37 cellular contexts compared by ENCODE assay signal in the genomic region with DNA sequence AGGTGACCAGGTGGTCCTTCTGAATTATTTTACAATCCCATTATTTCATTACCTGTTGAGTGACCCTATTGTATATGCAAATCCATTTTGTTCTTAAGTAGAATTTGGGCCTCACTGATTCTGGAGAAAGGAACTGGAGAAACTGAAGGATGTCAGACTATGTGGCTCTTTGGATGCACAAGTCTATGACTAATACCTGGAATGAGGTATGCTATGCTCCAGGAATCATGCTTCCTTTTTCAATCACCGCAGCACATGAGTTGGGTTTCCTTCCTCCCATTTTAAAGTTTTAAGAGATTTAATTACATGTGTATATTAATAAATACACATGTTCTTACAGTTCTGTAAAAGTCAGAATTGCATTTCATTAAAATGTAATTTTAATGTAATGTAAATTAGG.
DNase-seq lines count a peak whose midpoint lies in the region; ATAC-seq, FAIRE-seq and TF ChIP-seq lines count a peak whose summit lies in the region.
"Had no signal": no experiment of that assay in that cellular context is flagged by ENCODE, and none has a peak within 500 bp of the region (broad histone marks: within the 10 kb centered on the region; RNA-seq: fewer than 3 reads in every experiment).

No MANE protein-coding gene starts in this region.

- H3K27ac ChIP-seq in HepG2 (ENCODE audit: extremely low read length, insufficient read depth, low read length) = no peak overlapping the region
- H3K27ac ChIP-seq in right lobe of liver = no peak overlapping the region
- H3K27ac ChIP-seq: C4-2B, colonic mucosa, epithelial cell of prostate, neutrophil, Peyer's patch, SJSA1, stomach, uterus, WERI-Rb-1 had no signal

- H3K4me1 Mint-ChIP-seq in stimulated activated effector memory CD8-positive, alpha-beta T cell treated with anti-CD3 and anti-CD28 coated beads, Interleukin-12 subunit alpha, Interleukin-12 subunit beta, amount 100 ng/mL, for 72 hours = no peaks in the 10 kb centered on the region
- H3K4me1 Mint-ChIP-seq in WTC11 = no peaks in the 10 kb centered on the region
- H3K4me1 Mint-ChIP-seq: H9, mesothelial cell of epicardium, naive B cell had no signal

- in situ Hi-C loops in HepG2 (cut with HindIII; ENCODE audit: extremely low pct_ligation_motif_present, low pct_unique_long_range_greater_than_20kb) = no loop called here

- H3K4me3 ChIP-seq in HepG2 (replicated peaks in 1 of 3; ENCODE audit: insufficient read depth in 1 of 3, low read depth in 2 of 3, low read length in 3 of 3) (no peak overlapping the region), right lobe of liver (no peak overlapping the region)
- H3K4me3 ChIP-seq: colonic mucosa, MG63, Peyer's patch, SJSA1, stomach, uterus had no signal

- no peaks in the 10 kb centered on the region for H3K36me3 ChIP-seq in HepG2 (replicated peaks in 1 of 2; ENCODE audit: control insufficient read depth in 1 of 2, insufficient read depth in 2 of 2, low read length in 2 of 2)
- no peaks in the 10 kb centered on the region for H3K36me3 ChIP-seq in right lobe of liver
- H3K36me3 ChIP-seq: colonic mucosa, MG63, neutrophil, Peyer's patch, SJSA1, stomach, uterus, WERI-Rb-1 had no signal

- no peak overlapping the region for H2AFZ ChIP-seq in HepG2 (ENCODE audit: low read length)

- ATAC-seq in HepG2 (no peak), right lobe of liver (no peak), HG03342 (IDR thresholded peaks at IDR 0.05; ENCODE audit: unreplicated experiment) (peak; percentile 85), WTC11 (no peak)
- no peak for ATAC-seq in stimulated activated effector memory CD8-positive, alpha-beta T cell treated with anti-CD3 and anti-CD28 coated beads, Interleukin-12 subunit alpha, Interleukin-12 subunit beta, amount 100 ng/mL, for 72 hours
- ATAC-seq: sciatic nerve had no signal

- WGBS in HepG2 (ENCODE audit: low lambda C conversion rate) = 0% methylated on average over 1 of the region's 1 CpG
- 64% methylated on average over 1 of the region's 1 CpG for WGBS in right lobe of liver (ENCODE audit: insufficient coverage, low coverage, low lambda C conversion rate, missing lambda C conversion rate)

- no peak overlapping the region for H3K4me2 ChIP-seq in HepG2 (ENCODE audit: low read depth, low read length)

- H3K9ac ChIP-seq in HepG2 (ENCODE audit: insufficient read depth, low read depth, low read length) = no peak overlapping the region

- H4K20me1 ChIP-seq in HepG2 (ENCODE audit: insufficient read depth, low read length) = no peaks in the 10 kb centered on the region

- CTCF ChIA-PET in HepG2 (lab: Yijun Ruan, JAX; ENCODE audit: low intra/inter-chr PET ratio, low total read pairs) = no interaction called here
- CTCF ChIA-PET in WTC11 (lab: Charles Lee) = no interaction called here

- no peaks in the 10 kb centered on the region for H3K36me3 Mint-ChIP-seq in stimulated activated effector memory CD8-positive, alpha-beta T cell treated with anti-CD3 and anti-CD28 coated beads, Interleukin-12 subunit alpha, Interleukin-12 subunit beta, amount 100 ng/mL, for 72 hours
- H3K36me3 Mint-ChIP-seq in WTC11 = peaks cover 6% of the 10 kb centered on the region; the same call in 1 of the 2 replicates
- H3K36me3 Mint-ChIP-seq: activated naive CD8-positive, alpha-beta T cell; mesothelial cell of epicardium; naive B cell had no signal

- H3K27ac Mint-ChIP-seq in stimulated activated effector memory CD8-positive, alpha-beta T cell treated with anti-CD3 and anti-CD28 coated beads, Interleukin-12 subunit alpha, Interleukin-12 subunit beta, amount 100 ng/mL, for 72 hours = no peak overlapping the region
- no peak overlapping the region for H3K27ac Mint-ChIP-seq in WTC11
- H3K27ac Mint-ChIP-seq: activated naive CD8-positive, alpha-beta T cell; H9; mesothelial cell of epicardium; naive B cell; progenitor cell of endocrine pancreas had no signal

- TF ChIP-seq RAD21 in HepG2 (CRISPR knock-in tag; IDR thresholded peaks at IDR 0.05) = no peak

- no peak overlapping the region for H3K4me3 Mint-ChIP-seq in stimulated activated effector memory CD8-positive, alpha-beta T cell treated with anti-CD3 and anti-CD28 coated beads, Interleukin-12 subunit alpha, Interleukin-12 subunit beta, amount 100 ng/mL, for 72 hours
- H3K4me3 Mint-ChIP-seq in WTC11 = no peak overlapping the region
- H3K4me3 Mint-ChIP-seq: activated naive CD8-positive, alpha-beta T cell; H9; mesothelial cell of epicardium; naive B cell had no signal

- peaks cover 6% of the 10 kb centered on the region for H3K9me3 Mint-ChIP-seq in stimulated activated effector memory CD8-positive, alpha-beta T cell treated with anti-CD3 and anti-CD28 coated beads, Interleukin-12 subunit alpha, Interleukin-12 subunit beta, amount 100 ng/mL, for 72 hours
- peaks cover 7% of the 10 kb centered on the region for H3K9me3 Mint-ChIP-seq in WTC11
- H3K9me3 Mint-ChIP-seq: mesothelial cell of epicardium had no signal

- H3K27me3 ChIP-seq in HepG2 (ENCODE audit: control insufficient read depth in 1 of 2, insufficient read depth in 2 of 2, low read length in 2 of 2) = no peaks in the 10 kb centered on the region
- H3K27me3 ChIP-seq in right lobe of liver = no peaks in the 10 kb centered on the region
- H3K27me3 ChIP-seq: colonic mucosa, MG63, neutrophil, Peyer's patch, stomach, uterus had no signal

- POLR2A ChIA-PET in HepG2 (lab: Yijun Ruan, JAX) (no interaction called here), WTC11 (lab: Charles Lee) (no interaction called here)

- H3K79me2 ChIP-seq in HepG2 (ENCODE audit: insufficient read depth, low read length) = no peaks in the 10 kb centered on the region

- TF ChIP-seq CTCF in HepG2 (CRISPR knock-in tag; IDR thresholded peaks at IDR 0.05) = no peak
- TF ChIP-seq CTCF in right lobe of liver (IDR thresholded peaks at IDR 0.05) = no peak
- TF ChIP-seq CTCF in WTC11 (IDR thresholded peaks at IDR 0.05) = no peak

- intact Hi-C loops in HepG2 (cut with micrococcal nuclease; ENCODE audit: unreplicated experiment) (no loop called here), right lobe of liver (cut with DNase I) (no loop called here)

- TF ChIP-seq POLR2A in HepG2 (IDR thresholded peaks at IDR 0.05; ENCODE audit: insufficient read depth in 1 of 2, low read depth in 2 of 2, low read length in 2 of 2) = no peak
- TF ChIP-seq POLR2A in right lobe of liver (IDR thresholded peaks at IDR 0.05) = no peak

- no peaks in the 10 kb centered on the region for H3K27me3 Mint-ChIP-seq in WTC11 (ENCODE audit: low read depth)
- H3K27me3 Mint-ChIP-seq: activated naive CD8-positive, alpha-beta T cell; naive B cell; progenitor cell of endocrine pancreas had no signal

- no TSS peak for BruUV-seq in HepG2 (replicated peaks; lab: Mats Ljungman, UMichigan)

- H3K4me1 ChIP-seq in HepG2 (ENCODE audit: insufficient read depth, low read length) = no peaks in the 10 kb centered on the region
- H3K4me1 ChIP-seq in right lobe of liver = no peaks in the 10 kb centered on the region
- H3K4me1 ChIP-seq: colonic mucosa, Peyer's patch, SJSA1, stomach, uterus had no signal

- DNase-seq in HepG2 (ENCODE audit: low spot score) (no peak), right lobe of liver (no peak), RCC 7860 (ENCODE audit: low spot score) (peak; percentile 39), renal cortical epithelial cell (ENCODE audit: low read depth) (peak; percentile 73), WTC11 (ENCODE audit: low spot score) (no peak), germinal center (ENCODE audit: low spot score) (no peak)
- no peak for DNase-seq in stimulated activated effector memory CD8-positive, alpha-beta T cell treated with anti-CD3 and anti-CD28 coated beads, Interleukin-12 subunit alpha, Interleukin-12 subunit beta, amount 100 ng/mL, for 72 hours (ENCODE audit: low spot score in 2 of 2)
- DNase-seq: 8988T; activated CD4-positive, alpha-beta T cell treated with anti-CD3 and anti-CD28 coated beads for 48 hours; activated effector memory CD4-positive, alpha-beta T cell treated with Interleukin-2 at 50 U/mL for 16 hours; activated T-cell treated with anti-CD3 and anti-CD28 coated beads, Interleukin-2, amount 50 U/mL, for 1 hour; anterior cingulate cortex; colonic mucosa; COR-L47; effector CD8-positive, alpha-beta T cell; H9; islet precursor cell; KG1; MG63; naive B cell; NCI-H2029; NCI-H2227 treated with DMSO at 0.1 percent for 48 hours; NCI-H526 treated with DMSO at 0.1 percent for 48 hours; Peyer's patch; stimulated activated CD4-positive, alpha-beta T cell treated with anti-CD3 and anti-CD28 coated beads, Interleukin-2, amount 100 ng/mL, for 48 hours; stomach; uterus; WERI-Rb-1 had no signal

- H3K9me3 ChIP-seq in HepG2 (ENCODE audit: low read length) (peaks cover 4% of the 10 kb centered on the region; the same call in 1 of the 2 replicates), right lobe of liver (no peaks in the 10 kb centered on the region)
- H3K9me3 ChIP-seq: colonic mucosa, MG63, neutrophil, Peyer's patch, SJSA1, stomach, uterus had no signal

- no peak for TF ChIP-seq EP300 in HepG2 (IDR thresholded peaks at IDR 0.05; ENCODE audit: low read depth in 2 of 2, low read length in 2 of 2)
- no peak for TF ChIP-seq EP300 in HepG2 (CRISPR knock-in tag; IDR thresholded peaks at IDR 0.05; ENCODE audit: borderline replicate concordance)

- FAIRE-seq in HepG2 (lab: Jason Lieb, UNC) (no peak), RCC 7860 (lab: Jason Lieb, UNC) (peak; percentile 71)

TF ChIP-seq in WTC11, 78 proteins besides CTCF, POLR2A, EP300 and RAD21 (continues in another document):
- TF ChIP-seq, protein P1, sequence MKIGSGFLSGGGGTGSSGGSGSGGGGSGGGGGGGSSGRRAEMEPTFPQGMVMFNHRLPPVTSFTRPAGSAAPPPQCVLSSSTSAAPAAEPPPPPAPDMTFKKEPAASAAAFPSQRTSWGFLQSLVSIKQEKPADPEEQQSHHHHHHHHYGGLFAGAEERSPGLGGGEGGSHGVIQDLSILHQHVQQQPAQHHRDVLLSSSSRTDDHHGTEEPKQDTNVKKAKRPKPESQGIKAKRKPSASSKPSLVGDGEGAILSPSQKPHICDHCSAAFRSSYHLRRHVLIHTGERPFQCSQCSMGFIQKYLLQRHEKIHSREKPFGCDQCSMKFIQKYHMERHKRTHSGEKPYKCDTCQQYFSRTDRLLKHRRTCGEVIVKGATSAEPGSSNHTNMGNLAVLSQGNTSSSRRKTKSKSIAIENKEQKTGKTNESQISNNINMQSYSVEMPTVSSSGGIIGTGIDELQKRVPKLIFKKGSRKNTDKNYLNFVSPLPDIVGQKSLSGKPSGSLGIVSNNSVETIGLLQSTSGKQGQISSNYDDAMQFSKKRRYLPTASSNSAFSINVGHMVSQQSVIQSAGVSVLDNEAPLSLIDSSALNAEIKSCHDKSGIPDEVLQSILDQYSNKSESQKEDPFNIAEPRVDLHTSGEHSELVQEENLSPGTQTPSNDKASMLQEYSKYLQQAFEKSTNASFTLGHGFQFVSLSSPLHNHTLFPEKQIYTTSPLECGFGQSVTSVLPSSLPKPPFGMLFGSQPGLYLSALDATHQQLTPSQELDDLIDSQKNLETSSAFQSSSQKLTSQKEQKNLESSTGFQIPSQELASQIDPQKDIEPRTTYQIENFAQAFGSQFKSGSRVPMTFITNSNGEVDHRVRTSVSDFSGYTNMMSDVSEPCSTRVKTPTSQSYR (CRISPR knock-in tag; IDR thresholded peaks at IDR 0.05) = no peak

Comparison
In these comparisons a context has a peak if more than half of its experiments do, and no peak if none do; other contexts are left out.
1. DNase-seq: peak in RCC 7860 (single experiment) and renal cortical epithelial cell (single experiment); none in HepG2 (single experiment), right lobe of liver (0 of 3), stimulated activated effector memory CD8-positive, alpha-beta T cell treated with anti-CD3 and anti-CD28 coated beads, Interleukin-12 subunit alpha, Interleukin-12 subunit beta, amount 100 ng/mL, for 72 hours (0 of 2), WTC11 (single experiment) and germinal center (single experiment).